ENCODE assay signal across 9 cellular contexts in genomic region chr13:27954406-27954851, GRCh38. TPM values are rescaled to one million over a fixed set of nuclear protein-coding genes. Genes with fewer than 3 reads are reported as not detected.
DNase-seq lines count a peak whose midpoint lies in the region; ATAC-seq lines count a peak whose summit lies in the region.
"Had no signal": no experiment of that assay in that cellular context is flagged by ENCODE, and none has a peak within 500 bp of the region (broad histone marks: within the 10 kb centered on the region; RNA-seq: fewer than 3 reads in every experiment).

No MANE protein-coding gene starts in this region.

- peak overlapping the region; percentile 13 for H3K27ac Mint-ChIP-seq in activated T-helper 1 cell treated with anti-CD3 and anti-CD28 coated beads, Interleukin-12 subunit alpha, Interleukin-12 subunit beta, Interleukin-2, Interleukin-4 antibody, amounts not matched to agents 30 ng/mL and 10 ng/mL and 1 ng/mL, durations not matched to agents 14 hours and 24 hours and 36 hours
- no peak overlapping the region for H3K27ac Mint-ChIP-seq in stimulated activated naive B cell treated with anti-CD40 and anti-IgM and Interleukin-4, amounts not matched to agents 10 μg/mL and 1 μg/mL and 100 μg/mL, for 72 hours

- ATAC-seq in HG02798 (IDR thresholded peaks at IDR 0.05; ENCODE audit: poor library complexity, unreplicated experiment): peak; percentile 13
- peak in 1 of 2 donors; percentile 26 for ATAC-seq in stimulated activated naive B cell treated with anti-CD40 and anti-IgM and Interleukin-4, amounts not matched to agents 10 μg/mL and 1 μg/mL and 100 μg/mL, for 72 hours (replicated peaks)
- ATAC-seq in HG03520 (IDR thresholded peaks at IDR 0.05; ENCODE audit: unreplicated experiment): no peak

- no peak overlapping the region for H3K27ac ChIP-seq in iPS-20b (ENCODE audit: low read length)
- H3K27ac ChIP-seq: 22Rv1 had no signal

- H3K9me3 ChIP-seq in iPS-20b (ENCODE audit: insufficient read depth, low read depth, low read length): no peaks in the 10 kb centered on the region

- peaks cover 100% of the 10 kb centered on the region for H3K27me3 ChIP-seq in iPS-20b (ENCODE audit: insufficient read depth, low read length)

- intact Hi-C loops in activated T-helper 1 cell treated with anti-CD3 and anti-CD28 coated beads, Interleukin-12 subunit alpha, Interleukin-12 subunit beta, Interleukin-2, Interleukin-4 antibody, amounts not matched to agents 30 ng/mL and 10 ng/mL and 1 ng/mL, durations not matched to agents 14 hours and 24 hours and 36 hours (cut with micrococcal nuclease): loop anchor here (1.0 to 2.0 kb wide), 3 partner anchors 14 to 592 kb away; partner anchors contain the start of gene CDX2

- no peaks in the 10 kb centered on the region for H3K9me3 Mint-ChIP-seq in activated T-helper 1 cell treated with anti-CD3 and anti-CD28 coated beads, Interleukin-12 subunit alpha, Interleukin-12 subunit beta, Interleukin-2, Interleukin-4 antibody, amounts not matched to agents 30 ng/mL and 10 ng/mL and 1 ng/mL, durations not matched to agents 14 hours and 24 hours and 36 hours
- peaks cover 3 to 4% of the 10 kb centered on the region in 2 donors for H3K9me3 Mint-ChIP-seq in stimulated activated naive B cell treated with anti-CD40 and anti-IgM and Interleukin-4, amounts not matched to agents 10 μg/mL and 1 μg/mL and 100 μg/mL, for 72 hours

- peak overlapping the region; percentile 77 for H3K4me3 Mint-ChIP-seq in activated T-helper 1 cell treated with anti-CD3 and anti-CD28 coated beads, Interleukin-12 subunit alpha, Interleukin-12 subunit beta, Interleukin-2, Interleukin-4 antibody, amounts not matched to agents 30 ng/mL and 10 ng/mL and 1 ng/mL, durations not matched to agents 14 hours and 24 hours and 36 hours
- H3K4me3 Mint-ChIP-seq in stimulated activated naive B cell treated with anti-CD40 and anti-IgM and Interleukin-4, amounts not matched to agents 10 μg/mL and 1 μg/mL and 100 μg/mL, for 72 hours: peak overlapping the region; percentile 84 to 85

- H3K27me3 Mint-ChIP-seq in activated T-helper 1 cell treated with anti-CD3 and anti-CD28 coated beads, Interleukin-12 subunit alpha, Interleukin-12 subunit beta, Interleukin-2, Interleukin-4 antibody, amounts not matched to agents 30 ng/mL and 10 ng/mL and 1 ng/mL, durations not matched to agents 14 hours and 24 hours and 36 hours (ENCODE audit: insufficient read depth): peaks cover 67% of the 10 kb centered on the region
- peaks cover 37 to 63% of the 10 kb centered on the region in 2 donors for H3K27me3 Mint-ChIP-seq in stimulated activated naive B cell treated with anti-CD40 and anti-IgM and Interleukin-4, amounts not matched to agents 10 μg/mL and 1 μg/mL and 100 μg/mL, for 72 hours

- no peak overlapping the region for H3K9ac ChIP-seq in iPS-20b (ENCODE audit: low read depth, low read length)

- H3K4me1 Mint-ChIP-seq in activated T-helper 1 cell treated with anti-CD3 and anti-CD28 coated beads, Interleukin-12 subunit alpha, Interleukin-12 subunit beta, Interleukin-2, Interleukin-4 antibody, amounts not matched to agents 30 ng/mL and 10 ng/mL and 1 ng/mL, durations not matched to agents 14 hours and 24 hours and 36 hours (ENCODE audit: low read depth): peaks cover 9% of the 10 kb centered on the region
- H3K4me1 Mint-ChIP-seq in stimulated activated naive B cell treated with anti-CD40 and anti-IgM and Interleukin-4, amounts not matched to agents 10 μg/mL and 1 μg/mL and 100 μg/mL, for 72 hours: peaks cover 9 to 15% of the 10 kb centered on the region in 2 donors

- DNase-seq in DMS 273 (lab: John Stamatoyannopoulos, UW; ENCODE audit: unreplicated experiment) (peak; percentile 43), DMS 273 treated with DMSO at 0.1 percent for 48 hours (lab: John Stamatoyannopoulos, UW) (no peak)
- DNase-seq in activated T-helper 1 cell treated with anti-CD3 and anti-CD28 coated beads, Interleukin-12 subunit alpha, Interleukin-12 subunit beta, Interleukin-2, Interleukin-4 antibody, amounts not matched to agents 30 ng/mL and 10 ng/mL and 1 ng/mL, durations not matched to agents 14 hours and 24 hours and 36 hours (ENCODE audit: low spot score): no peak
- DNase-seq in stimulated activated naive B cell treated with anti-CD40 and anti-IgM and Interleukin-4, amounts not matched to agents 10 μg/mL and 1 μg/mL and 100 μg/mL, for 72 hours: no peak
- DNase-seq in activated CD4-positive, alpha-beta T cell treated with anti-CD3 and anti-CD28 coated beads for 4 hours: no peak

- no peaks in the 10 kb centered on the region for H3K36me3 Mint-ChIP-seq in activated T-helper 1 cell treated with anti-CD3 and anti-CD28 coated beads, Interleukin-12 subunit alpha, Interleukin-12 subunit beta, Interleukin-2, Interleukin-4 antibody, amounts not matched to agents 30 ng/mL and 10 ng/mL and 1 ng/mL, durations not matched to agents 14 hours and 24 hours and 36 hours (ENCODE audit: low read depth)
- no peaks in the 10 kb centered on the region for H3K36me3 Mint-ChIP-seq in stimulated activated naive B cell treated with anti-CD40 and anti-IgM and Interleukin-4, amounts not matched to agents 10 μg/mL and 1 μg/mL and 100 μg/mL, for 72 hours

- H3K4me3 ChIP-seq in iPS-20b (ENCODE audit: low read length): peak overlapping the region; percentile 51; the same call in 1 of the 2 replicates

- no peaks in the 10 kb centered on the region for H3K4me1 ChIP-seq in iPS-20b (ENCODE audit: insufficient read depth, low read length)

- H3K36me3 ChIP-seq in iPS-20b (ENCODE audit: insufficient read depth, low read depth, low read length): no peaks in the 10 kb centered on the region

RNA-seq across cellular contexts. Expression of gene CDX2, which starts 14.7 kb away (rescaled TPM):
- total RNA-seq in activated T-helper 1 cell treated with anti-CD3 and anti-CD28 coated beads, Interleukin-12 subunit alpha, Interleukin-12 subunit beta, Interleukin-2, Interleukin-4 antibody, amounts not matched to agents 30 ng/mL and 10 ng/mL and 1 ng/mL, durations not matched to agents 14 hours and 24 hours and 36 hours: not detected in 2 replicates

RNA-seq across cellular contexts. Expression of gene URAD, which starts 34.1 kb away (rescaled TPM):
- not detected in 2 replicates for total RNA-seq in activated T-helper 1 cell treated with anti-CD3 and anti-CD28 coated beads, Interleukin-12 subunit alpha, Interleukin-12 subunit beta, Interleukin-2, Interleukin-4 antibody, amounts not matched to agents 30 ng/mL and 10 ng/mL and 1 ng/mL, durations not matched to agents 14 hours and 24 hours and 36 hours

RNA-seq across cellular contexts. Expression of gene PDX1, which starts 34.6 kb away (rescaled TPM):
- not detected in 2 replicates for total RNA-seq in activated T-helper 1 cell treated with anti-CD3 and anti-CD28 coated beads, Interleukin-12 subunit alpha, Interleukin-12 subunit beta, Interleukin-2, Interleukin-4 antibody, amounts not matched to agents 30 ng/mL and 10 ng/mL and 1 ng/mL, durations not matched to agents 14 hours and 24 hours and 36 hours
